ENCODE assay signal across 1 cellular context in genomic region chr5:133251296-133252132, GRCh38.
TF ChIP-seq lines count a peak whose summit lies in the region.

No MANE protein-coding gene starts in this region.

TF ChIP-seq in GM23338, 12 proteins besides CTCF, POLR2A, EP300 and RAD21 (continued from another document):
- TF ChIP-seq ZNF462 (CRISPR knock-in tag; IDR thresholded peaks at IDR 0.05) (no peak), POLR2AphosphoS5 (IDR thresholded peaks at IDR 0.05; ENCODE audit: low read depth) (no peak), EZH2 (IDR thresholded peaks at IDR 0.05; ENCODE audit: low read depth, unreplicated experiment) (no peak), STAT1 (IDR thresholded peaks at IDR 0.05; ENCODE audit: unreplicated experiment) (no peak)
